In the genomic region with DNA sequence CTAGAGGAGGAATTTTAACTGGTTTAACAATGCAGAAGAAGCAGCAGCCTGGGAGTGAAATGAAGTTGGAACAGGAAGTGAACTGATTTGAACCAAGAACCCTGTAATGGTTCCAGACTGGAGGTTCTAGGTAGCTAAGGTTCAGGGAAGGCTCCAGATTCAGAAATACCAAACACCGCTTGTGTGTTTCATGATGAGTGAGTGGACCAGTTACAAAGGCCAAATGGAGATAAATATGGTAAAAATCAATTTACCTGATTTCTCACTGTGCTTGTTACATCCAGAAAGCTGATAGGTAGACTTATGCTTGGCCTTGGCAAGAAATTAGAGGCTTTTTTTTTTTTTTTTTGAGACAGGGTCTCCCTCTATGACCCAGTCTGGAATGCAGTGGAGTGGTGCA, we compare ENCODE assay signal across 1 cellular context.
A peak's percentile ranks its signal among the peaks of the same experiment; 100 is the strongest.
TF ChIP-seq lines count a peak whose summit lies in the region.

No MANE protein-coding gene starts in this region.

TF ChIP-seq in K562, 482 proteins besides CTCF, POLR2A, EP300 and RAD21:
- TF ChIP-seq SLC30A9 (CRISPR knock-in tag; IDR thresholded peaks at IDR 0.05): no peak
- TF ChIP-seq, protein P1, sequence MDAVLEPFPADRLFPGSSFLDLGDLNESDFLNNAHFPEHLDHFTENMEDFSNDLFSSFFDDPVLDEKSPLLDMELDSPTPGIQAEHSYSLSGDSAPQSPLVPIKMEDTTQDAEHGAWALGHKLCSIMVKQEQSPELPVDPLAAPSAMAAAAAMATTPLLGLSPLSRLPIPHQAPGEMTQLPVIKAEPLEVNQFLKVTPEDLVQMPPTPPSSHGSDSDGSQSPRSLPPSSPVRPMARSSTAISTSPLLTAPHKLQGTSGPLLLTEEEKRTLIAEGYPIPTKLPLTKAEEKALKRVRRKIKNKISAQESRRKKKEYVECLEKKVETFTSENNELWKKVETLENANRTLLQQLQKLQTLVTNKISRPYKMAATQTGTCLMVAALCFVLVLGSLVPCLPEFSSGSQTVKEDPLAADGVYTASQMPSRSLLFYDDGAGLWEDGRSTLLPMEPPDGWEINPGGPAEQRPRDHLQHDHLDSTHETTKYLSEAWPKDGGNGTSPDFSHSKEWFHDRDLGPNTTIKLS (IDR thresholded peaks at IDR 0.05; ENCODE audit: borderline replicate concordance, low read depth): peak; percentile 34; the same call in 1 of the 2 replicates
